8 cellular contexts compared by ENCODE assay signal in the genomic region with DNA sequence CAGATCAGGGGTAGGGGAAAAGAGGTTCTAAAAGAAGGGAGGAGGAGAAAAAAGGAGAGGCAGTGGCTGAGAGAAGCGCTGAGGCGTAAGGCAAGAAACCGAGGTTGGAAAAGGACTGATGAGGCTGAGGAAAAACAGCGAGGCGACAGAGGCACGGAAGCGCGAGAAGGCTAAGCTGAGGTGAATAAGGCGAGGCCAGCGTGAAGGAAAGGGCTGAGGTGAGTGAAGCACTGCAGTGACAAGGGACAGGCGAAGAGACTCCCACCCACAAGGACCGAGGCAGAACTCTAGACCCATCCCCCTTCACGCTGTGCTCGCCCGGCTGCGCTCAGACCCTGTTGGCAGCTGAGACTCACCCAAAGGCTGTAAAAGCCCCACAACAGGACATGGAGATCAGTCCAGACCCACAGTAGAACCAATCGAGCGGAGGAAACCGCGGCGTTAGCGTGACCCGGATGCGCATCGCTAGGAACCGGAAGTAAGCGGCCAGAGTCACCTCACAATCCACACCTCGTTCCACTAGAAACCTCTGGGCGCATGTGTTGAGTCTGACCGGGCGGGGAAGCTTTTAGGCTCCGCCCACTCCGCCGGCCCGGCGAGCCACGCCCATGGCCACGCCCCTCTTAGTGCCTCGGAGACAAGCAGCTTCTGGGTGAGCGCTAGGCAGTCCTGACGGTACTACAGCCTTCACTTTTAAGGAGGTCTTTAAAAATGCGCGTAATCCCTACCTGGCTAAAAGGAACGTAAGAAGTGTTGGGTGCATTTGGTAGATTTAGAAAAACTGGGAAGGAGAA. TPM values are rescaled to one million over a fixed set of nuclear protein-coding genes. Genes with fewer than 3 reads are reported as not detected.
DNase-seq lines count a peak whose midpoint lies in the region; ATAC-seq and TF ChIP-seq lines count a peak whose summit lies in the region.

A gene with protein sequence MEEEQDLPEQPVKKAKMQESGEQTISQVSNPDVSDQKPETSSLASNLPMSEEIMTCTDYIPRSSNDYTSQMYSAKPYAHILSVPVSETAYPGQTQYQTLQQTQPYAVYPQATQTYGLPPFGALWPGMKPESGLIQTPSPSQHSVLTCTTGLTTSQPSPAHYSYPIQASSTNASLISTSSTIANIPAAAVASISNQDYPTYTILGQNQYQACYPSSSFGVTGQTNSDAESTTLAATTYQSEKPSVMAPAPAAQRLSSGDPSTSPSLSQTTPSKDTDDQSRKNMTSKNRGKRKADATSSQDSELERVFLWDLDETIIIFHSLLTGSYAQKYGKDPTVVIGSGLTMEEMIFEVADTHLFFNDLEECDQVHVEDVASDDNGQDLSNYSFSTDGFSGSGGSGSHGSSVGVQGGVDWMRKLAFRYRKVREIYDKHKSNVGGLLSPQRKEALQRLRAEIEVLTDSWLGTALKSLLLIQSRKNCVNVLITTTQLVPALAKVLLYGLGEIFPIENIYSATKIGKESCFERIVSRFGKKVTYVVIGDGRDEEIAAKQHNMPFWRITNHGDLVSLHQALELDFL (minus strand): TSS at position 443 of the 794 bp plus-strand sequence. CDS start 30,584 bp downstream, outside the sequence.

- peaks cover 29% of the 10 kb centered on the region for H3K4me1 ChIP-seq in upper lobe of right lung

- peak within 1 kb of the TSS; percentile 96 for H3K4me3 Mint-ChIP-seq in T-helper 1 cell treated with Interleukin-12 subunit alpha and Interleukin-12 subunit beta and Interleukin-4 antibody, amounts not matched to agents 30 μg/mL and 1 μg/mL, for 36 hours

- peak; percentile 96 for DNase-seq in GM13977 (ENCODE audit: low spot score)
- DNase-seq in NCI-H1694 (lab: John Stamatoyannopoulos, UW) = peak; percentile 91
- peak; percentile 96 for DNase-seq in amniotic stem cell (lab: John Stamatoyannopoulos, UW)
- peak; percentile 98 for DNase-seq in left cardiac atrium
- peak; percentile 99 for DNase-seq in posterior vena cava (ENCODE audit: low spot score)
- DNase-seq in upper lobe of right lung = peak; percentile 99

- peaks cover 26% of the 10 kb centered on the region for H3K4me1 Mint-ChIP-seq in T-helper 1 cell treated with Interleukin-12 subunit alpha and Interleukin-12 subunit beta and Interleukin-4 antibody, amounts not matched to agents 30 μg/mL and 1 μg/mL, for 36 hours (ENCODE audit: low read depth)

- no peaks in the 10 kb centered on the region for H3K36me3 ChIP-seq in upper lobe of right lung

- H3K9me3 ChIP-seq in upper lobe of right lung = no peaks in the 10 kb centered on the region

- TF ChIP-seq CTCF in GM13977 (IDR thresholded peaks at IDR 0.05; ENCODE audit: extremely low read depth, insufficient read depth, missing control alignments) (no peak), upper lobe of right lung (IDR thresholded peaks at IDR 0.05) (no peak)

- peak within 1 kb of the TSS; percentile 93 for H3K27ac Mint-ChIP-seq in T-helper 1 cell treated with Interleukin-12 subunit alpha and Interleukin-12 subunit beta and Interleukin-4 antibody, amounts not matched to agents 30 μg/mL and 1 μg/mL, for 36 hours

- intact Hi-C loops in left cardiac atrium (cut with DNase I) (no loop called here), posterior vena cava (cut with DNase I) (no loop called here), upper lobe of right lung (cut with DNase I) (no loop called here)

- peaks cover 9% of the 10 kb centered on the region for H3K27me3 Mint-ChIP-seq in T-helper 1 cell treated with Interleukin-12 subunit alpha and Interleukin-12 subunit beta and Interleukin-4 antibody, amounts not matched to agents 30 μg/mL and 1 μg/mL, for 36 hours (ENCODE audit: low read depth)

- in situ Hi-C loops in GM13977 (cut with MboI; ENCODE audit: low pct_unique_long_range_greater_than_20kb, low sequenced_read_pairs, unreplicated experiment) = no loop called here

- H3K27me3 ChIP-seq in upper lobe of right lung = no peaks in the 10 kb centered on the region

- H3K4me3 ChIP-seq in upper lobe of right lung = peak within 1 kb of the TSS; percentile 82

- ATAC-seq in HG02884 (IDR thresholded peaks at IDR 0.05; ENCODE audit: unreplicated experiment) = peak; percentile 88
- ATAC-seq in left cardiac atrium = peak; percentile 100
- peak; percentile 100 for ATAC-seq in upper lobe of right lung

- H3K9me3 Mint-ChIP-seq in T-helper 1 cell treated with Interleukin-12 subunit alpha and Interleukin-12 subunit beta and Interleukin-4 antibody, amounts not matched to agents 30 μg/mL and 1 μg/mL, for 36 hours = no peaks in the 10 kb centered on the region

- H3K27ac ChIP-seq in upper lobe of right lung = peak within 1 kb of the TSS; percentile 91

- H3K36me3 Mint-ChIP-seq in T-helper 1 cell treated with Interleukin-12 subunit alpha and Interleukin-12 subunit beta and Interleukin-4 antibody, amounts not matched to agents 30 μg/mL and 1 μg/mL, for 36 hours (ENCODE audit: low read depth) = peaks cover 2% of the 10 kb centered on the region

RNA-seq across cellular contexts. Expression of the gene that starts here (rescaled TPM):
- 10 to 100 TPM; 17.8 to 18.8 TPM for total RNA-seq in left cardiac atrium
- total RNA-seq in posterior vena cava = 10 to 100 TPM; 12.3 to 15.0 TPM
- total RNA-seq in upper lobe of right lung = 21.0 TPM

Comparison
In these comparisons a context has a peak if more than half of its experiments do, and no peak if none do; other contexts are left out.
1. Peak in every context shown above with its lines: DNase-seq, ATAC-seq, H3K4me3 ChIP-seq and H3K27ac ChIP-seq.